ENCODE assay signal across 9 cellular contexts in genomic region chr4:159248383-159249178, GRCh38.
DNase-seq lines count a peak whose midpoint lies in the region; ATAC-seq and TF ChIP-seq lines count a peak whose summit lies in the region.
"Had no signal": no experiment of that assay in that cellular context is flagged by ENCODE, and none has a peak within 500 bp of the region (broad histone marks: within the 10 kb centered on the region; RNA-seq: fewer than 3 reads in every experiment).

No MANE protein-coding gene starts in this region.

- ATAC-seq in heart left ventricle (peak; percentile 82 to 91 (median 84)), natural killer cell (no peak)

- TF ChIP-seq POLR2A in heart left ventricle (IDR thresholded peaks at IDR 0.05), result no peak
- no peak for TF ChIP-seq POLR2A in thyroid gland (IDR thresholded peaks at IDR 0.05)

- CTCF ChIA-PET in PC-9 (lab: Charles Lee), result interaction anchor here (0.6 kb wide), 1 partner anchor 182 kb away, joined by 3 read pairs; no protein-coding TSS in a partner anchor

- H3K27me3 Mint-ChIP-seq in natural killer cell (ENCODE audit: low read depth in 2 of 2), result no peaks in the 10 kb centered on the region

- H3K27me3 ChIP-seq in heart left ventricle (no peaks in the 10 kb centered on the region), subcutaneous abdominal adipose tissue (ENCODE audit: control insufficient read depth in 5 of 5, insufficient read depth in 4 of 5, low read length in 5 of 5) (no peaks in the 10 kb centered on the region), thyroid gland (no peaks in the 10 kb centered on the region), PC-9 (ENCODE audit: insufficient read depth, low read depth) (no peaks in the 10 kb centered on the region)

- H3K9me3 ChIP-seq in heart left ventricle (no peaks in the 10 kb centered on the region), subcutaneous abdominal adipose tissue (ENCODE audit: control insufficient read depth in 5 of 5, low read length in 5 of 5) (peaks cover 0 to 3% (median 0%) of the 10 kb centered on the region in 5 donors), thyroid gland (no peaks in the 10 kb centered on the region), PC-9 (ENCODE audit: insufficient read depth, low read depth) (no peaks in the 10 kb centered on the region)

- H3K36me3 ChIP-seq in heart left ventricle (peaks cover 0 to 29% (median 8%) of the 10 kb centered on the region in 9 donors), subcutaneous abdominal adipose tissue (ENCODE audit: control insufficient read depth in 5 of 5, insufficient read depth in 5 of 5, low read length in 5 of 5) (peaks cover 0 to 7% (median 0%) of the 10 kb centered on the region in 5 donors), thyroid gland (no peaks in the 10 kb centered on the region), PC-9 (ENCODE audit: low read depth) (no peaks in the 10 kb centered on the region)

- no peaks in the 10 kb centered on the region for H3K79me2 ChIP-seq in PC-9 (ENCODE audit: low read depth)

- in situ Hi-C loops in SK-MEL-5 (cut with HindIII; ENCODE audit: low pct_unique_long_range_greater_than_20kb, low sequenced_read_pairs), result no loop called here

- DNase-seq in HCEC 1CT, result peak; percentile 42
- DNase-seq in SK-MEL-5 (ENCODE audit: low read depth, low spot score), result peak; percentile 94
- peak in 1 of 5 donors; percentile 23 for DNase-seq in heart left ventricle
- no peak for DNase-seq in natural killer cell
- DNase-seq in thyroid gland, result no peak
- no peak for DNase-seq in PC-9
- DNase-seq in mesenteric fat pad (ENCODE audit: low spot score), result no peak

- peak overlapping the region in 2 of 5 donors; percentile 8 to 66 for H3K9ac ChIP-seq in subcutaneous abdominal adipose tissue (ENCODE audit: low read length in 5 of 5)

- no peak overlapping the region for H3K4me2 ChIP-seq in PC-9

- H3K4me3 Mint-ChIP-seq in natural killer cell, result no peak overlapping the region

- no TSS peak for BruUV-seq in PC-9 (replicated peaks; lab: Mats Ljungman, UMichigan)

- peaks cover 0 to 47% (median 28%) of the 10 kb centered on the region in 12 donors for H3K4me1 ChIP-seq in heart left ventricle
- H3K4me1 ChIP-seq in subcutaneous abdominal adipose tissue (ENCODE audit: control insufficient read depth in 5 of 5, insufficient read depth in 5 of 5, low read length in 5 of 5), result peaks cover 2 to 22% (median 21%) of the 10 kb centered on the region in 5 donors
- no peaks in the 10 kb centered on the region for H3K4me1 ChIP-seq in thyroid gland
- H3K4me1 ChIP-seq in PC-9 (replicated peaks; ENCODE audit: insufficient read depth), result no peaks in the 10 kb centered on the region

- no peaks in the 10 kb centered on the region for H3K9me2 ChIP-seq in PC-9 (ENCODE audit: insufficient read depth)

- POLR2A ChIA-PET in PC-9 (lab: Charles Lee; ENCODE audit: unreplicated experiment), result interaction anchor here (0.5 kb wide), 1 partner anchor 97 kb away, joined by 5 read pairs; no protein-coding TSS in a partner anchor

- H2AFZ ChIP-seq in PC-9, result no peak overlapping the region

- H3K36me3 Mint-ChIP-seq in natural killer cell, result no peaks in the 10 kb centered on the region

- H3K27ac ChIP-seq in heart left ventricle, result peak overlapping the region; percentile 8 to 79 (median 62)
- peak overlapping the region; percentile 45 for H3K27ac ChIP-seq in subcutaneous abdominal adipose tissue (ENCODE audit: low read depth, low read length)
- H3K27ac ChIP-seq in thyroid gland, result no peak overlapping the region
- no peak overlapping the region for H3K27ac ChIP-seq in PC-9
- H3K27ac ChIP-seq: VCaP had no signal

- peak overlapping the region in 10 of 12 donors; percentile 7 to 47 (median 40) for H3K4me3 ChIP-seq in heart left ventricle
- H3K4me3 ChIP-seq in subcutaneous abdominal adipose tissue (ENCODE audit: low read depth in 1 of 5, low read length in 5 of 5), result peak overlapping the region; percentile 46 to 79 (median 65)
- no peak overlapping the region for H3K4me3 ChIP-seq in thyroid gland (replicated peaks in 1 of 3)
- H3K4me3 ChIP-seq in PC-9, result no peak overlapping the region

- peaks cover 6 to 16% of the 10 kb centered on the region in 2 donors for H3K4me1 Mint-ChIP-seq in natural killer cell

- intact Hi-C loops in heart left ventricle (cut with DNase I), result loop anchor here in 1 of 10 donors (5.0 kb wide), 1 partner anchor 49 kb away; no protein-coding TSS in a partner anchor
- intact Hi-C loops in natural killer cell (cut with micrococcal nuclease), result no loop called here
- intact Hi-C loops in thyroid gland (cut with DNase I), result no loop called here
- intact Hi-C loops in PC-9 (cut with micrococcal nuclease; ENCODE audit: unreplicated experiment), result no loop called here

- WGBS in heart left ventricle, 4 donors, result 17 to 29% (median 22%) methylated on average over 7 of the region's 7 CpGs
- WGBS in thyroid gland, 2 donors, result 77 to 79% methylated on average over 7 of the region's 7 CpGs

- no peaks in the 10 kb centered on the region for H4K20me1 ChIP-seq in PC-9 (ENCODE audit: insufficient read depth)

- no peak overlapping the region for H3K27ac Mint-ChIP-seq in natural killer cell

- TF ChIP-seq CTCF in heart left ventricle (IDR thresholded peaks at IDR 0.05), result no peak
- no peak for TF ChIP-seq CTCF in natural killer cell (IDR thresholded peaks at IDR 0.05)
- TF ChIP-seq CTCF in thyroid gland (IDR thresholded peaks at IDR 0.05), result no peak
- TF ChIP-seq CTCF in PC-9 (conservative IDR thresholded peaks at IDR 0.05), result no peak

- H3K9me3 Mint-ChIP-seq in natural killer cell, result no peaks in the 10 kb centered on the region

- H3F3A ChIP-seq in PC-9 (ENCODE audit: insufficient read depth, low read depth), result no peaks in the 10 kb centered on the region

Comparison
In these comparisons a context has a peak if more than half of its experiments do, and no peak if none do; other contexts are left out.
1. DNase-seq: peak in HCEC 1CT (single experiment) and SK-MEL-5 (single experiment); none in natural killer cell (single experiment), thyroid gland (0 of 2), PC-9 (0 of 2) and mesenteric fat pad (single experiment).
2. ATAC-seq: peak in heart left ventricle (4 of 4); none in natural killer cell (0 of 3).
3. H3K27ac ChIP-seq: peak in heart left ventricle (12 of 12) and subcutaneous abdominal adipose tissue (single experiment); none in thyroid gland (0 of 3) and PC-9 (single experiment).
4. H3K4me3 ChIP-seq: peak in heart left ventricle (10 of 12) and subcutaneous abdominal adipose tissue (5 of 5); none in thyroid gland (0 of 3) and PC-9 (single experiment).